In the genomic region with DNA sequence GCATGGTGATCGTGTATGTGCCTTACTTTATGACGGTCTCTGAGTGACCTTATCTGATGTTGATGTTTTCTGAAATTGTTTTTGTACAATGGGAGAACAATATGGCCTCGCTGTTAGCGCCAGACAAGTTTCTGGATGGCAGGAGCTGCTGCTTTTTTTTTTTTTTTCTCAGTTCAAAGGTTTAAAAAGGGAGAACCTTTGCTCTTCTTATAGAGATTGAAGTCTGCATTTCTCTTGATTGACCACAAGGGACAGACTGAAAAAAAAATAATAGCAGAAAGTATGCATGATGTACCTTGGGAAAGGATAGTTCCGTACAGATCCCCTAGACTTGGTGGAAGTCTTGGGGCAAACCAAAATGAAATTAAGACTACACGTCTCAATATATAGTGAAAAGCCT, we compare ENCODE assay signal across 8 cellular contexts. TPM values are rescaled to one million over a fixed set of nuclear protein-coding genes. Genes with fewer than 3 reads are reported as not detected.
DNase-seq lines count a peak whose midpoint lies in the region; FAIRE-seq and TF ChIP-seq lines count a peak whose summit lies in the region.
"Not testable (repeated sequence)": the region's sequence is repeated elsewhere in the genome, so short reads cannot be mapped to it uniquely, and the experiment has no call there.
"Had no signal": no experiment of that assay in that cellular context is flagged by ENCODE, and none has a peak within 500 bp of the region (broad histone marks: within the 10 kb centered on the region; RNA-seq: fewer than 3 reads in every experiment).

No MANE protein-coding gene starts in this region.

- not testable (repeated sequence) for H2AFZ ChIP-seq in PC-9

- H3K4me2 ChIP-seq in PC-9: not testable (repeated sequence)

- not testable (repeated sequence) for H3K4me3 ChIP-seq in PC-9; bronchial epithelial cell (ENCODE audit: low read depth, low read length); epithelial cell of proximal tubule (ENCODE audit: low read depth, low read length)

- H3K9me3 ChIP-seq in PC-9 (ENCODE audit: insufficient read depth, low read depth): not testable (repeated sequence)

- FAIRE-seq in bronchial epithelial cell (lab: Jason Lieb, UNC): not testable (repeated sequence)

- POLR2A ChIA-PET in PC-9 (lab: Charles Lee; ENCODE audit: unreplicated experiment): not testable (repeated sequence)

- H3K27me3 ChIP-seq in PC-9 (ENCODE audit: insufficient read depth, low read depth); bronchial epithelial cell (ENCODE audit: control insufficient read depth, insufficient read depth, low read length): not testable (repeated sequence)

- not testable (repeated sequence) for H3K36me3 ChIP-seq in PC-9 (ENCODE audit: low read depth); bronchial epithelial cell (ENCODE audit: control insufficient read depth, insufficient read depth, low read length)

- BruUV-seq in PC-9 (replicated peaks; lab: Mats Ljungman, UMichigan): not testable (repeated sequence)

- not testable (repeated sequence) for H3K4me1 ChIP-seq in PC-9 (replicated peaks; ENCODE audit: insufficient read depth)

- H3K27ac ChIP-seq in PC-9: not testable (repeated sequence)

- H3K79me2 ChIP-seq in PC-9 (ENCODE audit: low read depth): not testable (repeated sequence)

- intact Hi-C loops in PC-9 (cut with micrococcal nuclease; ENCODE audit: unreplicated experiment): not testable (repeated sequence)

- in situ Hi-C loops in KBM-7 (cut with MboI; ENCODE audit: low pct_unique_long_range_greater_than_20kb, low sequenced_read_pairs): not testable (repeated sequence)

- not testable (repeated sequence) for H3K9me2 ChIP-seq in PC-9 (ENCODE audit: insufficient read depth)

- CTCF ChIA-PET in PC-9 (lab: Charles Lee): not testable (repeated sequence)

- not testable (repeated sequence) for H4K20me1 ChIP-seq in PC-9 (ENCODE audit: insufficient read depth)

- DNase-seq in EH (ENCODE audit: low read depth) (peak; percentile 0), KBM-7 (peak; percentile 12), bronchial epithelial cell (ENCODE audit: low read depth) (peak; percentile 17), medulla oblongata (ENCODE audit: extremely low spot score) (peak; percentile 1), pons (ENCODE audit: low spot score) (peak; percentile 0)
- DNase-seq in PC-9; epithelial cell of proximal tubule (ENCODE audit: low read depth): not testable (repeated sequence)

- TF ChIP-seq CTCF in PC-9 (conservative IDR thresholded peaks at IDR 0.05): peak; percentile 19; the same call in 1 of the 2 replicates
- peak; percentile 8 for TF ChIP-seq CTCF in bronchial epithelial cell (IDR thresholded peaks at IDR 0.05; ENCODE audit: insufficient read depth, low read length, severe bottlenecking)
- peak; percentile 22 for TF ChIP-seq CTCF in epithelial cell of proximal tubule (conservative IDR thresholded peaks at IDR 0.05; ENCODE audit: low read depth, low read length)

- not testable (repeated sequence) for H3F3A ChIP-seq in PC-9 (ENCODE audit: insufficient read depth, low read depth)

RNA-seq across cellular contexts. Expression of a gene that starts 5.2 kb away (rescaled TPM):
- total RNA-seq in PC-9 (2021) (2.5 and 3.0 TPM in 2 replicates), bronchial epithelial cell (1.1 and 2.3 TPM in 2 replicates), epithelial cell of proximal tubule (0.07 and 2.3 TPM in 2 replicates)

RNA-seq across cellular contexts. Expression of a gene that starts 43.9 kb away (rescaled TPM):
- total RNA-seq in PC-9 (2021): 0.20 TPM in 1 of 2 replicates, not detected in the other
- 1.4 TPM in 1 of 2 replicates, not detected in the other for total RNA-seq in bronchial epithelial cell
- 0.65 and 1.3 TPM in 2 replicates for total RNA-seq in epithelial cell of proximal tubule
- total RNA-seq: Right ventricle myocardium superior had no signal
